In genomic region chr12:132955094-132955932, GRCh38 we compare ENCODE assay signal across 1 cellular context.
TF ChIP-seq lines count a peak whose summit lies in the region.

No MANE protein-coding gene starts in this region.

TF ChIP-seq in HepG2, 621 proteins besides CTCF, POLR2A, EP300 and RAD21 (continued from another document and continues in another):
- TF ChIP-seq MLXIP (CRISPR knock-in tag; IDR thresholded peaks at IDR 0.05; ENCODE audit: borderline replicate concordance) (no peak), IKZF1 (IDR thresholded peaks at IDR 0.05) (no peak), GMEB1 (CRISPR knock-in tag; IDR thresholded peaks at IDR 0.05; ENCODE audit: borderline replicate concordance) (no peak), AFF4 (CRISPR knock-in tag; IDR thresholded peaks at IDR 0.05) (no peak), ZNF879 (CRISPR knock-in tag; IDR thresholded peaks at IDR 0.05) (no peak), CBX1 (IDR thresholded peaks at IDR 0.05; ENCODE audit: low read depth) (no peak), HIVEP1 (CRISPR knock-in tag; IDR thresholded peaks at IDR 0.05) (0 out of 2 replicates have a peak, but pooled peaks have one; percentile 54), TIGD3 (CRISPR knock-in tag; IDR thresholded peaks at IDR 0.05; ENCODE audit: borderline replicate concordance) (no peak), ZXDC (CRISPR knock-in tag; IDR thresholded peaks at IDR 0.05) (0 out of 2 replicates have a peak, but pooled peaks have one; percentile 56), U2AF1 (optimal IDR thresholded peaks at IDR 0.05; ENCODE audit: low read depth, low read length) (no peak), RORA (CRISPR knock-in tag; IDR thresholded peaks at IDR 0.05) (no peak), ZUFSP (CRISPR knock-in tag; IDR thresholded peaks at IDR 0.05; ENCODE audit: borderline replicate concordance) (no peak), CSRNP1 (CRISPR knock-in tag; IDR thresholded peaks at IDR 0.05) (no peak), ZBTB7B (CRISPR knock-in tag; IDR thresholded peaks at IDR 0.05) (no peak), POLR2AphosphoS2 (IDR thresholded peaks at IDR 0.05; ENCODE audit: low read depth, low read length) (no peak), HOXD1 (CRISPR knock-in tag; IDR thresholded peaks at IDR 0.05) (no peak), ZBTB25 (CRISPR knock-in tag; IDR thresholded peaks at IDR 0.05) (no peak), STAT6 (CRISPR knock-in tag; IDR thresholded peaks at IDR 0.05; ENCODE audit: borderline replicate concordance) (no peak; the same call in 1 of the 2 replicates), ZSCAN5A (CRISPR knock-in tag; IDR thresholded peaks at IDR 0.05; ENCODE audit: borderline replicate concordance) (no peak), ZNF749 (CRISPR knock-in tag; IDR thresholded peaks at IDR 0.05; ENCODE audit: borderline replicate concordance) (no peak), TAF15 (IDR thresholded peaks at IDR 0.05; ENCODE audit: low read depth, low read length, poor library complexity, severe bottlenecking) (no peak), ZNF3 (CRISPR knock-in tag; IDR thresholded peaks at IDR 0.05) (no peak), ZNF644 (CRISPR knock-in tag; IDR thresholded peaks at IDR 0.05; ENCODE audit: low read depth) (no peak), POLR2AphosphoS5 (IDR thresholded peaks at IDR 0.05; ENCODE audit: low read depth, low read length) (no peak), POGK (CRISPR knock-in tag; conservative IDR thresholded peaks at IDR 0.05) (no peak), ETV6 (CRISPR knock-in tag; conservative IDR thresholded peaks at IDR 0.05) (0 out of 2 replicates have a peak, but pooled peaks have one; percentile 23), RBM22 (optimal IDR thresholded peaks at IDR 0.05; ENCODE audit: low read length) (no peak), NCOA2 (CRISPR knock-in tag; IDR thresholded peaks at IDR 0.05) (no peak)
